Comparison of ENCODE assay signal across 8 cellular contexts in the genomic region with DNA sequence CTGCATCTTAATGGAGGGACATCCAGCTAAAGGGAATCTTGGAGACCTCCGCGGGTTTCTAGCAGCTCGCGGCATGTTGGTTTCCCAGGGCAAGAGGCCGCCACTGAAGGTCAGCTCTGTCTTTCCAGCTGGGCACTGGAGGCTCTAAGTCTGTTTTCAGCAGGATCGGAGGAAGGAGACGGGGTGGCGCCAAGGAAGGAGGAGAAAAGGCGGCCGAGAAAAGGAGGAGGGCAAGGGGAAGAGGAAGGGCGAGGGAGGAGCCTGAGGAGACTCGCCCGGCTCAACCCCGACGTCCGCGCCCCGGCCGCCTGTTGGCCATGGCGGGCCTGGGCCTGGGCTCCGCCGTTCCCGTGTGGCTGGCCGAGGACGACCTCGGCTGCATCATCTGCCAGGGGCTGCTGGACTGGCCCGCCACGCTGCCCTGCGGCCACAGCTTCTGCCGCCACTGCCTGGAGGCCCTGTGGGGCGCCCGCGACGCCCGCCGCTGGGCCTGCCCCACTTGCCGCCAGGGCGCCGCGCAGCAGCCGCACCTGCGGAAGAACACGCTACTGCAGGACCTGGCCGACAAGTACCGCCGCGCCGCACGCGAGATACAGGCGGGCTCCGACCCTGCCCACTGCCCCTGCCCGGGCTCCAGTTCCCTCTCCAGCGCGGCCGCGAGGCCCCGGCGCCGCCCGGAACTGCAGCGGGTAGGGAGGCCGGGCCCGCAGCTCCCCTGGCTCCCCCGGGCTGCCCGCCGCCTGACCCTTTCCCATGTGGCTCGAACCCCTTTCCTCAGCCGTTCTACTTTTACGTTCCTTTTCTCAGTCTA. TPM values are rescaled to one million over a fixed set of nuclear protein-coding genes. Genes with fewer than 3 reads are reported as not detected.
DNase-seq lines count a peak whose midpoint lies in the region; ATAC-seq, FAIRE-seq and TF ChIP-seq lines count a peak whose summit lies in the region.

A gene with protein sequence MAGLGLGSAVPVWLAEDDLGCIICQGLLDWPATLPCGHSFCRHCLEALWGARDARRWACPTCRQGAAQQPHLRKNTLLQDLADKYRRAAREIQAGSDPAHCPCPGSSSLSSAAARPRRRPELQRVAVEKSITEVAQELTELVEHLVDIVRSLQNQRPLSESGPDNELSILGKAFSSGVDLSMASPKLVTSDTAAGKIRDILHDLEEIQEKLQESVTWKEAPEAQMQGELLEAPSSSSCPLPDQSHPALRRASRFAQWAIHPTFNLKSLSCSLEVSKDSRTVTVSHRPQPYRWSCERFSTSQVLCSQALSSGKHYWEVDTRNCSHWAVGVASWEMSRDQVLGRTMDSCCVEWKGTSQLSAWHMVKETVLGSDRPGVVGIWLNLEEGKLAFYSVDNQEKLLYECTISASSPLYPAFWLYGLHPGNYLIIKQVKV (plus strand): TSS at position 283 of the 811 bp plus-strand sequence. CDS start 35 bp downstream, at position 318.

- DNase-seq in A172 (ENCODE audit: low spot score): peak; percentile 89
- DNase-seq in GM18507 (ENCODE audit: extremely low spot score, insufficient read length, low read depth): peak; percentile 50
- DNase-seq in NCI-H82 treated with DMSO at 0.1 percent for 48 hours (lab: John Stamatoyannopoulos, UW; ENCODE audit: unreplicated experiment): peak; percentile 62
- DNase-seq in activated T-cell treated with anti-CD3 and anti-CD28 coated beads for 4 hours: peak; percentile 17
- peak; percentile 89 for DNase-seq in epithelial cell of esophagus (ENCODE audit: low read depth)
- DNase-seq in stimulated activated CD8-positive, alpha-beta memory T cell treated with anti-CD3 and anti-CD28 coated beads, Interleukin-4, amount 100 ng/mL, for 24 hours (ENCODE audit: low read depth): peak; percentile 41

- no peaks in the 10 kb centered on the region for H3K27me3 ChIP-seq in mononuclear cell (ENCODE audit: insufficient read depth, low read length)

- ATAC-seq in HG03064 (IDR thresholded peaks at IDR 0.05; ENCODE audit: low read depth, unreplicated experiment): peak; percentile 52

- no peaks in the 10 kb centered on the region for H3K9me3 ChIP-seq in mononuclear cell (ENCODE audit: low read depth, low read length)

- H3K4me3 ChIP-seq in epithelial cell of esophagus (ENCODE audit: low read length) (peak within 1 kb of the TSS; percentile 75), mononuclear cell (ENCODE audit: low read length) (peak within 1 kb of the TSS; percentile 64)

- peak; percentile 83 for FAIRE-seq in GM18507 (lab: Jason Lieb, UNC)

- TF ChIP-seq CTCF in epithelial cell of esophagus (IDR thresholded peaks at IDR 0.05; ENCODE audit: insufficient read depth, low read depth, low read length, missing control alignments): no peak

- peaks cover 65% of the 10 kb centered on the region for H3K4me1 ChIP-seq in mononuclear cell (ENCODE audit: insufficient read depth, low read length)

RNA-seq across cellular contexts. Expression of the gene that starts here (rescaled TPM):
- 24.4 and 26.8 TPM in 2 replicates for total RNA-seq in A172 (2014; rRNA removed; shearing (Covaris generic))
- 14.1 TPM for total RNA-seq in mononuclear cell

Comparison
In these comparisons a context has a peak if more than half of its experiments do, and no peak if none do; other contexts are left out.
1. Peak in every context shown above with its lines: DNase-seq, ATAC-seq and H3K4me3 ChIP-seq.
2. DNase-seq: peak in every context shown above with its lines; median percentile 89 in A172; 89 in epithelial cell of esophagus; 62 in NCI-H82 treated with DMSO at 0.1 percent for 48 hours; 50 in GM18507; 41 in stimulated activated CD8-positive, alpha-beta memory T cell treated with anti-CD3 and anti-CD28 coated beads, Interleukin-4, amount 100 ng/mL, for 24 hours; 17 in activated T-cell treated with anti-CD3 and anti-CD28 coated beads for 4 hours.